In the genomic region with DNA sequence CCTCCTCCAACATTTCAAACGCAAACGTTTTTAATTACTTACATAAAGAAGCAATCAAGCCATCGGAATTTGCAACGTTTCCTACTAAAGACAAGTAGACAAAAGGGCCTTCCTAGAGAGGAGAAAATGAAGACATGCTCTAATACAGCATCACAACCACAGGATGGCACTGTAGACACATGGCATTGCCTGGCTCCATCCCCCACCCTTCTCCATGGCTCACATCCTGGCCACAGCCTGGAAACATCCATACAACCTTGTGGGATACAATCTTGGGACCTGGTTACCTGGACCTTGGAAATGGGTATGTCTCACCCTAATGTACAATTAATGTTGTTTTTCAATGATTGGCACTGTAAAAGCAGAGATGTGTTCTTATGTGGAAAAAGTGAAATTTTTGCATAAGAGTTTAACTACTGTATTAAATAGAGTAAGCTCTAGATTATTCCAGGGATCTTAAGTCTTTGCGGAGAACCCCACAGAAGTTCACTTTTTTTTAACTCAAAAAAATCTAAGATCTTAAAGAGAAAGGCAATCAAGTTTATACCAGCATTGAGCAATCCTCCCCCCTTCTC, we compare ENCODE assay signal across 8 cellular contexts. TPM values are rescaled to one million over a fixed set of nuclear protein-coding genes. Genes with fewer than 3 reads are reported as not detected.
A peak's percentile ranks its signal among the peaks of the same experiment; 100 is the strongest.
DNase-seq lines count a peak whose midpoint lies in the region; ATAC-seq and TF ChIP-seq lines count a peak whose summit lies in the region.

No MANE protein-coding gene starts in this region.

- H3K4me1 Mint-ChIP-seq in effector memory CD8-positive, alpha-beta T cell (ENCODE audit: low read depth in 2 of 2), result no peaks in the 10 kb centered on the region
- H3K4me1 Mint-ChIP-seq in memory B cell, result peaks cover 4% of the 10 kb centered on the region

- DNase-seq in ACHN (peak; percentile 71), GM06990 (ENCODE audit: extremely low read depth, insufficient read length) (no peak), M059J (ENCODE audit: low read depth) (peak; percentile 64), SK-MEL-5 (ENCODE audit: low read depth, low spot score) (peak; percentile 82), memory B cell (ENCODE audit: low spot score in 2 of 2) (no peak), cerebellar nuclear complex (lab: John Stamatoyannopoulos, UW) (no peak)
- DNase-seq in effector memory CD8-positive, alpha-beta T cell, result no peak
- no peak for DNase-seq in stimulated activated CD4-positive, alpha-beta T cell treated with anti-CD3 and anti-CD28 coated beads, Interleukin-1b, Interleukin-23, amount 100 ng/mL, for 48 hours

- H3K9me3 Mint-ChIP-seq in effector memory CD8-positive, alpha-beta T cell, result no peaks in the 10 kb centered on the region
- no peaks in the 10 kb centered on the region for H3K9me3 Mint-ChIP-seq in memory B cell

- no peak overlapping the region for H3K27ac Mint-ChIP-seq in effector memory CD8-positive, alpha-beta T cell
- no peak overlapping the region for H3K27ac Mint-ChIP-seq in memory B cell

- no peaks in the 10 kb centered on the region for H3K27me3 Mint-ChIP-seq in effector memory CD8-positive, alpha-beta T cell
- no peaks in the 10 kb centered on the region for H3K27me3 Mint-ChIP-seq in memory B cell

- TF ChIP-seq CTCF in GM06990 (IDR thresholded peaks at IDR 0.05; ENCODE audit: insufficient read depth, low read length, poor library complexity, severe bottlenecking), result peak; percentile 73

- H3K36me3 ChIP-seq in GM06990 (ENCODE audit: control insufficient read depth, insufficient read depth, low read length), result peaks cover 4% of the 10 kb centered on the region

- no peak overlapping the region for H3K4me3 ChIP-seq in GM06990 (replicated peaks; ENCODE audit: low read depth, low read length)

- no peaks in the 10 kb centered on the region for H3K27me3 ChIP-seq in GM06990 (replicated peaks; ENCODE audit: control insufficient read depth, insufficient read depth, low read length)

- no peak overlapping the region for H3K4me3 Mint-ChIP-seq in effector memory CD8-positive, alpha-beta T cell
- H3K4me3 Mint-ChIP-seq in memory B cell, result no peak overlapping the region

- peaks cover 6% of the 10 kb centered on the region for H3K36me3 Mint-ChIP-seq in effector memory CD8-positive, alpha-beta T cell (ENCODE audit: insufficient read depth)
- peaks cover 16% of the 10 kb centered on the region for H3K36me3 Mint-ChIP-seq in memory B cell

- ATAC-seq in effector memory CD8-positive, alpha-beta T cell (replicated peaks), result peak; percentile 58
- peak; percentile 48 for ATAC-seq in memory B cell (ENCODE audit: low read depth)

- in situ Hi-C loops in ACHN (cut with HindIII; ENCODE audit: low pct_ligation_motif_present, low pct_unique_long_range_greater_than_20kb, low sequenced_read_pairs), result no loop called here
- in situ Hi-C loops in SK-MEL-5 (cut with HindIII; ENCODE audit: low pct_unique_long_range_greater_than_20kb, low sequenced_read_pairs), result no loop called here

RNA-seq across cellular contexts. Expression of a gene that starts 21.5 kb away (rescaled TPM):
- total RNA-seq in M059J (2014; rRNA removed; shearing (Covaris generic)), result 70.8 and 91.9 TPM in 2 replicates
- 97.8 and 114 TPM in 2 replicates for total RNA-seq in SK-MEL-5 (2014; rRNA removed; shearing (Covaris generic))
- polyA plus RNA-seq in SK-MEL-5 (2015; cell fraction: cytosol; rRNA removed), result 68.4 and 84.7 TPM in 2 replicates
- 16.7 and 39.0 TPM in 2 replicates for polyA plus RNA-seq in SK-MEL-5 (2015; cell fraction: nucleus; rRNA removed)

RNA-seq across cellular contexts. Expression of a gene that starts 41.5 kb away (rescaled TPM):
- not detected in 2 replicates for total RNA-seq in M059J (2014; rRNA removed; shearing (Covaris generic))
- total RNA-seq in SK-MEL-5 (2014; rRNA removed; shearing (Covaris generic)), result not detected in 2 replicates
- polyA plus RNA-seq in SK-MEL-5 (2015; cell fraction: cytosol; rRNA removed), result 0.04 TPM in 1 of 2 replicates, not detected in the other
- not detected in 2 replicates for polyA plus RNA-seq in SK-MEL-5 (2015; cell fraction: nucleus; rRNA removed)

Comparison
In these comparisons a context has a peak if more than half of its experiments do, and no peak if none do; other contexts are left out.
1. DNase-seq: peak in ACHN (single experiment), M059J (single experiment) and SK-MEL-5 (single experiment); none in GM06990 (single experiment), effector memory CD8-positive, alpha-beta T cell (0 of 3), memory B cell (0 of 2), cerebellar nuclear complex (0 of 2) and stimulated activated CD4-positive, alpha-beta T cell treated with anti-CD3 and anti-CD28 coated beads, Interleukin-1b, Interleukin-23, amount 100 ng/mL, for 48 hours (single experiment).